In the genomic region with DNA sequence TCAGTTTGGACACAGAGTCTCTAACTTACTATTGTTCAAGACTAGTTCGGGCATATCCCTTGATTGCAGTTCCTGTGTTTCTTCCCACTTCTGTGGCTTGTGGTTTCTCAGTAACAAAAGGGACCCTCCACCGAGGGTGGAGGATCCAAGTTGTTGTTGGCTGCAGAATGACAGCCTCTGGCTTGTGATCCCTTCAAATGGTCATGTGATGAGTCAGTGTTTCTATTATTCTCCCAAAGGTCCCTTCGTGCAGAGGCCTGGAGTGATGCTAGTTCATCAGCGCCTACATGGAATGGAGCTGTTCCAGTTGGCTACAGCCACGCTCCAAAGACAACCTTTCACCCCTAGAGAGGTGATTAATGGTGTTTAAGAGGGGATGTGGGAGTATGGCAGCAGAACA, we compare ENCODE assay signal across 8 cellular contexts. TPM values are rescaled to one million over a fixed set of nuclear protein-coding genes. Genes with fewer than 3 reads are reported as not detected.
A peak's percentile ranks its signal among the peaks of the same experiment; 100 is the strongest.
DNase-seq lines count a peak whose midpoint lies in the region; ATAC-seq and TF ChIP-seq lines count a peak whose summit lies in the region.

No MANE protein-coding gene starts in this region.

- POLR2A ChIA-PET in activated CD4-positive, alpha-beta memory T cell treated with anti-CD3 and anti-CD28 coated beads for 36 hours (lab: Charles Lee): no interaction called here

- peaks cover 9 to 10% of the 10 kb centered on the region in 2 donors for H3K4me1 ChIP-seq in breast epithelium

- no peak overlapping the region for H3K4me3 ChIP-seq in breast epithelium

- H3K36me3 Mint-ChIP-seq in activated CD4-positive, alpha-beta memory T cell treated with anti-CD3 and anti-CD28 coated beads for 36 hours: peaks cover 34% of the 10 kb centered on the region

- no peak for TF ChIP-seq CTCF in breast epithelium (IDR thresholded peaks at IDR 0.05)
- TF ChIP-seq CTCF in GM10266 (IDR thresholded peaks at IDR 0.05; ENCODE audit: control insufficient read depth, insufficient read depth, low read depth, missing control alignments): no peak

- no peak for ATAC-seq in GM21737 (IDR thresholded peaks at IDR 0.05; ENCODE audit: unreplicated experiment)

- H3K36me3 ChIP-seq in breast epithelium: peaks cover 7% of the 10 kb centered on the region

- intact Hi-C loops in breast epithelium (cut with DNase I; ENCODE audit: low total_unique reads): no loop called here
- intact Hi-C loops in activated CD4-positive, alpha-beta memory T cell treated with anti-CD3 and anti-CD28 coated beads for 36 hours (cut with micrococcal nuclease): no loop called here

- DNase-seq in AG08395 (ENCODE audit: low spot score) (peak; percentile 93), HPDE6-E6E7 (ENCODE audit: extremely low spot score) (peak; percentile 80), breast epithelium (ENCODE audit: low spot score in 2 of 2) (peak in 1 of 2 donors; percentile 67), medulla oblongata (ENCODE audit: extremely low spot score) (peak; percentile 68), DMS 273 (lab: John Stamatoyannopoulos, UW; ENCODE audit: unreplicated experiment) (no peak), GM10266 (ENCODE audit: extremely low spot score) (no peak)
- DNase-seq in activated CD4-positive, alpha-beta memory T cell treated with anti-CD3 and anti-CD28 coated beads for 36 hours: no peak

- TF ChIP-seq POLR2A in breast epithelium (IDR thresholded peaks at IDR 0.05): no peak

- peaks cover 13% of the 10 kb centered on the region for H3K27me3 Mint-ChIP-seq in activated CD4-positive, alpha-beta memory T cell treated with anti-CD3 and anti-CD28 coated beads for 36 hours

- no peaks in the 10 kb centered on the region for H3K9me3 ChIP-seq in breast epithelium

- CTCF ChIA-PET in activated CD4-positive, alpha-beta memory T cell treated with anti-CD3 and anti-CD28 coated beads for 36 hours (lab: Charles Lee): no interaction called here

- peaks cover 32% of the 10 kb centered on the region for H3K4me1 Mint-ChIP-seq in activated CD4-positive, alpha-beta memory T cell treated with anti-CD3 and anti-CD28 coated beads for 36 hours (ENCODE audit: low read depth)

- H3K4me3 Mint-ChIP-seq in activated CD4-positive, alpha-beta memory T cell treated with anti-CD3 and anti-CD28 coated beads for 36 hours: no peak overlapping the region

- H3K27ac Mint-ChIP-seq in activated CD4-positive, alpha-beta memory T cell treated with anti-CD3 and anti-CD28 coated beads for 36 hours: no peak overlapping the region

- no peaks in the 10 kb centered on the region for H3K9me3 Mint-ChIP-seq in activated CD4-positive, alpha-beta memory T cell treated with anti-CD3 and anti-CD28 coated beads for 36 hours

- peaks cover 0 to under 1% of the 10 kb centered on the region in 2 donors for H3K27me3 ChIP-seq in breast epithelium

- H3K27ac ChIP-seq in breast epithelium: peak overlapping the region; percentile 44 to 67

RNA-seq across cellular contexts. Expression of a gene that starts 2.6 kb away (rescaled TPM):
- 1 to 10 TPM in 2 of 3 donors, under 1 TPM in 1; 0.88 to 3.2 (median 2.6) TPM for total RNA-seq in breast epithelium
- 1 to 10 TPM; 1.1 to 1.4 TPM for total RNA-seq in activated CD4-positive, alpha-beta memory T cell treated with anti-CD3 and anti-CD28 coated beads for 36 hours

RNA-seq across cellular contexts. Expression of a gene that starts 35.2 kb away (rescaled TPM):
- total RNA-seq in breast epithelium: 100 to 1,000 TPM; 131 to 150 (median 145) TPM
- 100 to 1,000 TPM; 222 to 223 TPM for total RNA-seq in activated CD4-positive, alpha-beta memory T cell treated with anti-CD3 and anti-CD28 coated beads for 36 hours

RNA-seq across cellular contexts. Expression of a gene that starts 35.3 kb away (rescaled TPM):
- total RNA-seq in breast epithelium: 10 to 100 TPM; 15.2 to 34.4 (median 26.9) TPM
- total RNA-seq in activated CD4-positive, alpha-beta memory T cell treated with anti-CD3 and anti-CD28 coated beads for 36 hours: 100 to 1,000 TPM; 118 to 120 TPM

RNA-seq across cellular contexts. Expression of a gene that starts 56.8 kb away (rescaled TPM):
- 1 to 10 TPM in 2 of 3 donors, under 1 TPM in 1; 0.98 to 2.1 (median 1.6) TPM for total RNA-seq in breast epithelium
- total RNA-seq in activated CD4-positive, alpha-beta memory T cell treated with anti-CD3 and anti-CD28 coated beads for 36 hours: not detected

Comparison
In these comparisons a context has a peak if more than half of its experiments do, and no peak if none do; other contexts are left out.
1. DNase-seq: peak in AG08395 (single experiment), HPDE6-E6E7 (single experiment) and medulla oblongata (single experiment); none in DMS 273 (single experiment), GM10266 (single experiment) and activated CD4-positive, alpha-beta memory T cell treated with anti-CD3 and anti-CD28 coated beads for 36 hours (single experiment).